ENCODE assay signal across 9 cellular contexts in genomic region chr4:1046581-1047011, GRCh38. TPM values are rescaled to one million over a fixed set of nuclear protein-coding genes. Genes with fewer than 3 reads are reported as not detected.
DNase-seq lines count a peak whose midpoint lies in the region; ATAC-seq, FAIRE-seq and TF ChIP-seq lines count a peak whose summit lies in the region.
"Not testable (repeated sequence)": the region's sequence is repeated elsewhere in the genome, so short reads cannot be mapped to it uniquely, and the experiment has no call there.
"Had no signal": no experiment of that assay in that cellular context is flagged by ENCODE, and none has a peak within 500 bp of the region (broad histone marks: within the 10 kb centered on the region; RNA-seq: fewer than 3 reads in every experiment).

No MANE protein-coding gene starts in this region.

- POLR2A ChIA-PET in A549 (lab: Yijun Ruan, JAX); SK-N-SH (lab: Yijun Ruan, JAX): not testable (repeated sequence)

- TF ChIP-seq RAD21 in A549 (conservative IDR thresholded peaks at IDR 0.05 in 1 of 2, IDR thresholded peaks at IDR 0.05 in 1 of 2); SK-N-SH (IDR thresholded peaks at IDR 0.05; ENCODE audit: low read length): not testable (repeated sequence)

- H3K27ac ChIP-seq in A549 (peak overlapping the region; percentile 68 to 99), SK-N-SH (ENCODE audit: low read depth in 2 of 2, low read length in 1 of 2) (peak overlapping the region in 1 of 2 experiments; percentile 32; a peak in 1 of 4 replicates), gastroesophageal sphincter (peak overlapping the region in 2 of 4 donors; percentile 35 to 67)
- H3K27ac ChIP-seq in mammary epithelial cell (ENCODE audit: insufficient read depth, low read depth, low read length); lung (ENCODE audit: low read depth in 1 of 2, low read length in 1 of 2): not testable (repeated sequence)

- H3K4me2 ChIP-seq in A549 = peak overlapping the region; percentile 67
- peak overlapping the region; percentile 74 for H3K4me2 ChIP-seq in SK-N-SH
- H3K4me2 ChIP-seq in mammary epithelial cell (ENCODE audit: insufficient read depth, low read depth, low read length) = peak overlapping the region; percentile 67

- not testable (repeated sequence) for TF ChIP-seq CTCF in A549 (IDR thresholded peaks at IDR 0.05); SK-N-SH (IDR thresholded peaks at IDR 0.05); mammary epithelial cell (conservative IDR thresholded peaks at IDR 0.05 in 1 of 2, IDR thresholded peaks at IDR 0.05 in 1 of 2; ENCODE audit: extremely low read depth in 1 of 2, insufficient read depth in 1 of 2, low read depth in 1 of 2, low read length in 2 of 2); gastroesophageal sphincter (IDR thresholded peaks at IDR 0.05); lung (IDR thresholded peaks at IDR 0.05; ENCODE audit: control extremely low read depth, extremely low read depth)

- not testable (repeated sequence) for BruUV-seq in mammary epithelial cell (replicated peaks; lab: Mats Ljungman, UMichigan)

- H3K27me3 ChIP-seq in SK-N-SH (ENCODE audit: insufficient read depth) (peaks cover 33% of the 10 kb centered on the region; the same call in 1 of the 2 replicates), gastroesophageal sphincter (peaks cover 83% of the 10 kb centered on the region)
- not testable (repeated sequence) for H3K27me3 ChIP-seq in mammary epithelial cell (ENCODE audit: insufficient read depth, low read length); lung (ENCODE audit: control insufficient read depth, insufficient read depth)

- in situ Hi-C loops in mammary epithelial cell (cut with MboI; ENCODE audit: low sequenced_read_pairs in 2 of 2) = not testable (repeated sequence)

- WGBS in A549 (ENCODE audit: missing lambda C conversion rate) = 10% methylated on average over 10 of the region's 29 CpGs
- WGBS in SK-N-SH (ENCODE audit: low lambda C conversion rate) = 10% methylated on average over 29 of the region's 29 CpGs
- WGBS in mammary epithelial cell (ENCODE audit: low coverage, missing lambda C conversion rate) = 0% methylated on average over 3 of the region's 29 CpGs
- 0 to 16% methylated on average over 8 to 12 of the region's 29 CpGs for WGBS in gastroesophageal sphincter (ENCODE audit: low coverage in 1 of 2), 2 donors
- WGBS in lung, 2 donors = 22 to 31% methylated on average over 29 of the region's 29 CpGs

- CTCF ChIA-PET in A549 (lab: Yijun Ruan, JAX); SK-N-SH (lab: Yijun Ruan, JAX); mammary epithelial cell (lab: Charles Lee; ENCODE audit: low non-redundant PET): not testable (repeated sequence)

- dilution Hi-C loops in mammary epithelial cell (cut with HindIII; ENCODE audit: low sequenced_read_pairs) = not testable (repeated sequence)

- TF ChIP-seq EP300 in A549 (IDR thresholded peaks at IDR 0.05); SK-N-SH (IDR thresholded peaks at IDR 0.05; ENCODE audit: borderline replicate concordance in 1 of 2, low read depth in 1 of 2, low read length in 1 of 2); gastroesophageal sphincter (IDR thresholded peaks at IDR 0.05): not testable (repeated sequence)

- FAIRE-seq in A549 (lab: Jason Lieb, UNC) = not testable (repeated sequence)

- H3K9ac ChIP-seq in SK-N-SH; mammary epithelial cell (ENCODE audit: insufficient read depth, low read length): not testable (repeated sequence)

- not testable (repeated sequence) for H2AFZ ChIP-seq in SK-N-SH (ENCODE audit: low read depth)
- peak overlapping the region; percentile 77 for H2AFZ ChIP-seq in mammary epithelial cell (ENCODE audit: low read depth, low read length)

- not testable (repeated sequence) for H3K36me3 ChIP-seq in SK-N-SH (replicated peaks in 1 of 2; ENCODE audit: control insufficient read depth in 1 of 2, insufficient read depth in 2 of 2, low read length in 1 of 2); mammary epithelial cell (ENCODE audit: insufficient read depth, low read length); gastroesophageal sphincter; lung (ENCODE audit: control insufficient read depth in 2 of 2, insufficient read depth in 2 of 2, low read length in 2 of 2)

- not testable (repeated sequence) for TF ChIP-seq POLR2A in A549 (IDR thresholded peaks at IDR 0.05; ENCODE audit: low read length); gastroesophageal sphincter (IDR thresholded peaks at IDR 0.05)

- H3K4me1 ChIP-seq in A549 (peaks cover 39% of the 10 kb centered on the region), SK-N-SH (ENCODE audit: control insufficient read depth in 1 of 2, insufficient read depth in 2 of 2, low read depth in 1 of 2, low read length in 1 of 2) (peaks cover 3 to 30% of the 10 kb centered on the region in 2 experiments; a peak in 3 of 4 replicates), mammary epithelial cell (ENCODE audit: insufficient read depth, low read length) (peaks cover 30% of the 10 kb centered on the region), gastroesophageal sphincter (peaks cover 0 to 50% (median 24%) of the 10 kb centered on the region in 3 donors), lung (ENCODE audit: control insufficient read depth in 2 of 2, insufficient read depth in 2 of 2, low read length in 2 of 2) (peaks cover 0 to 15% of the 10 kb centered on the region in 2 donors)

- not testable (repeated sequence) for H4K20me1 ChIP-seq in SK-N-SH (ENCODE audit: insufficient read depth); mammary epithelial cell (ENCODE audit: insufficient read depth, low read length)

- intact Hi-C loops in mammary epithelial cell (cut with micrococcal nuclease); sciatic nerve (cut with DNase I): not testable (repeated sequence)

- DNase-seq in A549 (ENCODE audit: low read depth in 1 of 2, low spot score in 1 of 2) (peak; percentile 25 to 68), GM04504 (ENCODE audit: low read depth) (peak; percentile 68), NCI-H1105 treated with DMSO at 0.1 percent for 48 hours (lab: John Stamatoyannopoulos, UW) (peak; percentile 26), SK-N-SH (peak; percentile 51), mammary epithelial cell (peak; percentile 52), lung (ENCODE audit: low spot score) (peak; percentile 49), sciatic nerve (ENCODE audit: low spot score) (peak; percentile 87)

- not testable (repeated sequence) for H3K9me2 ChIP-seq in SK-N-SH

- H3K79me2 ChIP-seq in SK-N-SH (ENCODE audit: insufficient read depth); mammary epithelial cell (ENCODE audit: insufficient read depth, low read length): not testable (repeated sequence)

- H3K4me3 ChIP-seq in A549 = peak overlapping the region; percentile 35; the same call in 2 of the 3 replicates
- not testable (repeated sequence) for H3K4me3 ChIP-seq in SK-N-SH (ENCODE audit: low read depth in 2 of 2, low read length in 1 of 2); lung
- peak overlapping the region in 2 of 3 experiments; percentile 1 to 36 for H3K4me3 ChIP-seq in mammary epithelial cell (replicated peaks in 1 of 3; ENCODE audit: insufficient read depth in 1 of 3, low read depth in 2 of 3, low read length in 3 of 3)
- peak overlapping the region in 1 of 2 donors; percentile 23 for H3K4me3 ChIP-seq in gastroesophageal sphincter

- peaks cover 19% of the 10 kb centered on the region for H3F3A ChIP-seq in SK-N-SH (replicated peaks; ENCODE audit: insufficient read depth)

- H3K9me3 ChIP-seq in A549; SK-N-SH; mammary epithelial cell (replicated peaks; ENCODE audit: insufficient read depth, low read length); gastroesophageal sphincter; lung (ENCODE audit: control insufficient read depth in 2 of 2, insufficient read depth in 1 of 2, low read length in 1 of 2): not testable (repeated sequence)

- peak; percentile 49 to 84 for ATAC-seq in A549
- ATAC-seq in gastroesophageal sphincter = peak; percentile 27
- ATAC-seq in lung (ENCODE audit: insufficient read depth, low FRiP score) = not testable (repeated sequence)
- ATAC-seq in sciatic nerve = peak; percentile 14

RNA-seq across cellular contexts. Expression of gene FGFRL1, which starts 35.2 kb away (rescaled TPM):
- polyA plus RNA-seq in A549 (2011; rRNA removed) (4.7 and 8.3 TPM in 2 replicates), A549 (2017; fragmentation: RNase III; extraction: RNeasy Plus Mini Kit Qiagen cat#74134 plus additional on column Dnase treatment) (11.2 to 11.4 TPM (median 11.2 TPM) in 3 replicates), SK-N-SH (2012; rRNA removed) (18.9 and 22.5 TPM in 2 replicates), mammary epithelial cell (43.7 TPM), lung (10 to 100 TPM; 13.4 to 14.7 TPM)
- polyA plus RNA-seq in A549 (2012; cell fraction: cytosol; rRNA removed) = 26.5 and 32.6 TPM in 2 replicates
- 32.5 and 64.4 TPM in 2 replicates for polyA plus RNA-seq in A549 (2012; cell fraction: nucleus; rRNA removed)
- polyA minus RNA-seq in A549 (2011; rRNA and poly(A)+ RNA removed) = 40.2 and 49.5 TPM in 2 replicates
- polyA plus RNA-seq in SK-N-SH (2012; cell fraction: cytosol; rRNA removed) = 11.5 and 26.0 TPM in 2 replicates
- 32.3 and 42.1 TPM in 2 replicates for polyA plus RNA-seq in SK-N-SH (2012; cell fraction: nucleus; rRNA removed)
- total RNA-seq in mammary epithelial cell (10 to 100 TPM; 12.8 to 15.0 TPM), gastroesophageal sphincter (10 to 100 TPM; 21.9 to 36.8 (median 25.4) TPM), lung (10 to 100 TPM; 15.8 to 31.1 TPM), sciatic nerve (16.6 TPM)
- 37.0 TPM for polyA minus RNA-seq in mammary epithelial cell

RNA-seq across cellular contexts. Expression of gene SLC26A1, which starts 53.4 kb away (rescaled TPM):
- 0.09 and 0.23 TPM in 2 replicates for polyA plus RNA-seq in A549 (2011; rRNA removed)
- 0.30 and 0.45 TPM in 2 replicates for polyA plus RNA-seq in A549 (2012; cell fraction: cytosol; rRNA removed)
- 1.3 and 1.7 TPM in 2 replicates for polyA plus RNA-seq in A549 (2012; cell fraction: nucleus; rRNA removed)
- polyA plus RNA-seq in A549 (2017; fragmentation: RNase III; extraction: RNeasy Plus Mini Kit Qiagen cat#74134 plus additional on column Dnase treatment) = 0.30 to 0.61 TPM (median 0.50 TPM) in 3 replicates
- polyA minus RNA-seq in A549 (2011; rRNA and poly(A)+ RNA removed) = 0.62 and 0.83 TPM in 2 replicates
- 0.05 and 0.08 TPM in 2 replicates for polyA plus RNA-seq in SK-N-SH (2012; rRNA removed)
- 0.04 and 0.13 TPM in 2 replicates for polyA plus RNA-seq in SK-N-SH (2012; cell fraction: cytosol; rRNA removed)
- polyA plus RNA-seq in SK-N-SH (2012; cell fraction: nucleus; rRNA removed) = 0.48 and 0.63 TPM in 2 replicates
- not detected for total RNA-seq in mammary epithelial cell
- polyA plus RNA-seq in mammary epithelial cell = not detected
- not detected for polyA minus RNA-seq in mammary epithelial cell
- total RNA-seq in gastroesophageal sphincter = not detected
- under 1 TPM; 0.20 to 0.71 TPM for total RNA-seq in lung
- polyA plus RNA-seq in lung = under 1 TPM; 0.29 to 0.83 TPM
- 0.45 TPM for total RNA-seq in sciatic nerve
- total RNA-seq: esophagus mucosa had no signal

RNA-seq across cellular contexts. Expression of gene IDUA, which starts 59.8 kb away (rescaled TPM):
- polyA plus RNA-seq in A549 (2011; rRNA removed) (3.1 and 4.2 TPM in 2 replicates), A549 (2017; fragmentation: RNase III; extraction: RNeasy Plus Mini Kit Qiagen cat#74134 plus additional on column Dnase treatment) (13.9 to 19.4 TPM (median 19.2 TPM) in 3 replicates), SK-N-SH (2012; rRNA removed) (24.4 and 32.1 TPM in 2 replicates), mammary epithelial cell (4.2 TPM), lung (10 to 100 TPM; 14.9 to 28.4 TPM)
- 3.0 and 4.1 TPM in 2 replicates for polyA plus RNA-seq in A549 (2012; cell fraction: cytosol; rRNA removed)
- polyA plus RNA-seq in A549 (2012; cell fraction: nucleus; rRNA removed) = 65.6 and 96.4 TPM in 2 replicates
- 3.0 and 4.0 TPM in 2 replicates for polyA minus RNA-seq in A549 (2011; rRNA and poly(A)+ RNA removed)
- 5.1 and 7.1 TPM in 2 replicates for polyA plus RNA-seq in SK-N-SH (2012; cell fraction: cytosol; rRNA removed)
- polyA plus RNA-seq in SK-N-SH (2012; cell fraction: nucleus; rRNA removed) = 333 and 514 TPM in 2 replicates
- total RNA-seq in mammary epithelial cell (10 to 100 TPM; 17.8 to 30.8 TPM), gastroesophageal sphincter (10 to 100 TPM in 2 of 4 donors, 1 to 10 TPM in 2; 4.6 to 15.1 (median 12.2) TPM), lung (10 to 100 TPM in 1 of 2 donors, 1 to 10 TPM in 1; 7.5 to 66.5 TPM), sciatic nerve (36.7 TPM)
- 0.98 TPM for polyA minus RNA-seq in mammary epithelial cell

Comparison
In these comparisons a context has a peak if more than half of its experiments do, and no peak if none do; other contexts are left out.
1. DNase-seq: peak in every context shown above with its lines; median percentile 87 in sciatic nerve; 68 in GM04504; 52 in mammary epithelial cell; 51 in SK-N-SH; 49 in lung; 46 in A549; 26 in NCI-H1105 treated with DMSO at 0.1 percent for 48 hours.